ENCODE assay signal across 1 cellular context in the genomic region with DNA sequence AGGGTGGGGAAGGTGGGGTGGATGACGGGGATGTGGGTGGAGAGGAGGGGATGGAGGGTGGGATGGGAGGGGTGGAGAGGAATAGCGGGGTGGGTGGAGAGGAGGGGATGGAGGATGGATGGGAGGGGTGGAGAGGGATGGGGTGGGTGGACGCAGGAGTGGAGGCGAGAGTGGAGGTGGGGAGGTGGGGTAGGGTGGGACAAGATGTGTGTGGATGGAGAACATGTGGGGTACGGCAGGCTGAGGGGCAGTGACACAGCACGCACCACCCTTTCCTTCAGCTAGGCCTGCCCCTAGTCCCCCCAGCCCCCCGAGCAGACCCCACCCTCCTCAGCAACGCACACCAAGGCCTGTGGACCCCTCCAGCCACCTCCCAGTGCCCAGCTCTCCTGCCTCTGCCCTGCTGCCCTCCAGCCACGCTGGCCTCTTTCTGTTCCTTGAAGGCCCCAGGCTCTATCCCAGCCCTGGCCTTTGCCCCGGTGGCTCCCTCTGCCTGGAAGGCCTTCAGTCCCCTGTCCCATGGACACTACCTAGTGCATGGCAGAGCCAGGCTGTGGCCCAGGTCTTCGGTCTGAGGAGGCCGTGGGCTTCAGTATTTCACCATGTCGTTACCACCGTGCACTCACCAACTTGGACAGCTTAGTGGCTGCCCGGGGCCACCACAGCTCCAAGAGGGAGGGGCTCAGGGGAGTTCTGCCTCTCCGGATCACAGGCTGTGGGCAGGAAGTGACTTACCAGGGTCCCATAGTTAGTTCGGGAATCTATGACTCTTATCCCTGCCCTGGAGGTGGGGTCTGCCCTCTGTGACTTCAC.
TF ChIP-seq lines count a peak whose summit lies in the region.

No MANE protein-coding gene starts in this region.

TF ChIP-seq in HepG2, 621 proteins besides CTCF, POLR2A, EP300 and RAD21:
- TF ChIP-seq, protein P1, sequence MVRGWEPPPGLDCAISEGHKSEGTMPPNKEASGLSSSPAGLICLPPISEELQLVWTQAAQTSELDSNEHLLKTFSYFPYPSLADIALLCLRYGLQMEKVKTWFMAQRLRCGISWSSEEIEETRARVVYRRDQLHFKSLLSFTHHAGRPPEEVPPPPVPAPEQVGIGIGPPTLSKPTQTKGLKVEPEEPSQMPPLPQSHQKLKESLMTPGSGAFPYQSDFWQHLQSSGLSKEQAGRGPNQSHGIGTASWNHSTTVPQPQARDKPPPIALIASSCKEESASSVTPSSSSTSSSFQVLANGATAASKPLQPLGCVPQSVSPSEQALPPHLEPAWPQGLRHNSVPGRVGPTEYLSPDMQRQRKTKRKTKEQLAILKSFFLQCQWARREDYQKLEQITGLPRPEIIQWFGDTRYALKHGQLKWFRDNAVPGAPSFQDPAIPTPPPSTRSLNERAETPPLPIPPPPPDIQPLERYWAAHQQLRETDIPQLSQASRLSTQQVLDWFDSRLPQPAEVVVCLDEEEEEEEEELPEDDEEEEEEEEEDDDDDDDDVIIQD (CRISPR knock-in tag; IDR thresholded peaks at IDR 0.05; ENCODE audit: low read depth): no peak
- TF ChIP-seq ZNF367 (CRISPR knock-in tag; IDR thresholded peaks at IDR 0.05; ENCODE audit: borderline replicate concordance) (no peak), FLYWCH1 (CRISPR knock-in tag; IDR thresholded peaks at IDR 0.05) (no peak), CEBPG (CRISPR knock-in tag; IDR thresholded peaks at IDR 0.05) (no peak), FOXK2 (IDR thresholded peaks at IDR 0.05) (no peak)
- TF ChIP-seq, protein P2, sequence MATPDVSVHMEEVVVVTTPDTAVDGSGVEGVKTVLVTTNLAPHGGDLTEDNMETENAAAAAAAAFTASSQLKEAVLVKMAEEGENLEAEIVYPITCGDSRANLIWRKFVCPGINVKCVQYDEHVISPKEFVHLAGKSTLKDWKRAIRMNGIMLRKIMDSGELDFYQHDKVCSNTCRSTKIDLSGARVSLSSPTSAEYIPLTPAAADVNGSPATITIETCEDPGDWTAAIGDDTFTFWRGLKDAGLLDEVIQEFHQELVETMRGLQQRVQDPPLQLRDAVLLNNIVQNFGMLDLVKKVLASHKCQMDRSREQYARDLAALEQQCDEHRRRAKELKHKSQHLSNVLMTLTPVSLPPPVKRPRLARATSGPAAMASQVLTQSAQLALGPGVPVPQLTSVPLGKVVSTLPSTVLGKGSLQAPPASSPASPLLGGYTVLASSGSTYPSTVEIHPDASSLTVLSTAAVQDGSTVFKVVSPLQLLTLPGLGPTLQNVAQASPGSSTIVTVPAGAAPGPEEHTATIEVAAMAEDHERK (CRISPR knock-in tag; IDR thresholded peaks at IDR 0.05; ENCODE audit: low read depth): no peak
